ENCODE assay signal across 18 cellular contexts in genomic region chr12:53825246-53826081, GRCh38.
DNase-seq lines count a peak whose midpoint lies in the region; ATAC-seq and TF ChIP-seq lines count a peak whose summit lies in the region.
"Had no signal": no experiment of that assay in that cellular context is flagged by ENCODE, and none has a peak within 500 bp of the region (broad histone marks: within the 10 kb centered on the region; RNA-seq: fewer than 3 reads in every experiment).

No MANE protein-coding gene starts in this region.

- no peak overlapping the region for H3K4me3 ChIP-seq in mucosa of descending colon
- H3K4me3 ChIP-seq in sigmoid colon = no peak overlapping the region
- H3K4me3 ChIP-seq: heart left ventricle, tibial nerve had no signal

- no peaks in the 10 kb centered on the region for H3K9me3 ChIP-seq in mucosa of descending colon
- H3K9me3 ChIP-seq in sigmoid colon = no peaks in the 10 kb centered on the region
- H3K9me3 ChIP-seq: heart left ventricle, tibial nerve had no signal

- WGBS in sigmoid colon, 2 donors = 68 to 80% methylated on average over 8 of the region's 8 CpGs

- no peak overlapping the region for H3K27ac ChIP-seq in sigmoid colon
- H3K27ac ChIP-seq: heart left ventricle, tibial nerve had no signal

- peaks cover 0 to 8% (median 8%) of the 10 kb centered on the region in 3 donors for H3K27me3 ChIP-seq in sigmoid colon
- H3K27me3 ChIP-seq: tibial nerve had no signal

- H3K4me1 ChIP-seq in mucosa of descending colon (ENCODE audit: low read depth) = no peaks in the 10 kb centered on the region
- no peaks in the 10 kb centered on the region for H3K4me1 ChIP-seq in sigmoid colon
- H3K4me1 ChIP-seq: heart left ventricle, tibial nerve had no signal

- TF ChIP-seq EP300 in sigmoid colon (IDR thresholded peaks at IDR 0.05) = no peak

- in situ Hi-C loops in T47D (cut with HindIII; ENCODE audit: low pct_unique_long_range_greater_than_20kb, low sequenced_read_pairs) = no loop called here

- TF ChIP-seq CTCF in mucosa of descending colon (IDR thresholded peaks at IDR 0.05) = no peak
- TF ChIP-seq CTCF in sigmoid colon (IDR thresholded peaks at IDR 0.05) = no peak

- peak; percentile 43 for DNase-seq in Daoy (ENCODE audit: low read depth)
- peak; percentile 98 for DNase-seq in M059J (ENCODE audit: low read depth)
- peak; percentile 52 to 98 for DNase-seq in T47D (ENCODE audit: low read depth in 1 of 2, low spot score in 1 of 2)
- no peak for DNase-seq in mucosa of descending colon
- no peak for DNase-seq in COR-L47 (lab: John Stamatoyannopoulos, UW)
- no peak for DNase-seq in AML-193 (lab: John Stamatoyannopoulos, UW)
- no peak for DNase-seq in left colon
- no peak for DNase-seq in sigmoid colon
- DNase-seq: C1 segment of cervical spinal cord; central memory CD4-positive, alpha-beta T cell; heart left ventricle; Karpas-422; left ventricle myocardium superior; natural killer cell; NCI-H2081 treated with DMSO at 0.1 percent for 48 hours had no signal

- TF ChIP-seq POLR2A in sigmoid colon (IDR thresholded peaks at IDR 0.05) = no peak

- H3K36me3 ChIP-seq in mucosa of descending colon (ENCODE audit: low read depth) = no peaks in the 10 kb centered on the region
- no peaks in the 10 kb centered on the region for H3K36me3 ChIP-seq in sigmoid colon
- H3K36me3 ChIP-seq: heart left ventricle, tibial nerve had no signal

- intact Hi-C loops in mucosa of descending colon (cut with DNase I, micrococcal nuclease) (no loop called here), left colon (cut with DNase I, micrococcal nuclease) (no loop called here), sigmoid colon (cut with DNase I) (no loop called here)

- ATAC-seq in mucosa of descending colon = peak; percentile 42
- no peak for ATAC-seq in left colon
- ATAC-seq: activated naive CD4-positive, alpha-beta T cell treated with anti-CD3 and anti-CD28 coated beads, Interleukin-2, amount 50 U/mL, for 72 hours; heart left ventricle; left ventricle myocardium superior; natural killer cell; SK-N-SH treated with all-trans-retinoic acid at 6 μM for 48 hours had no signal

Comparison
In these comparisons a context has a peak if more than half of its experiments do, and no peak if none do; other contexts are left out.
1. DNase-seq: peak in Daoy (single experiment), M059J (single experiment) and T47D (2 of 2); none in mucosa of descending colon (0 of 3), COR-L47 (single experiment), AML-193 (0 of 2), left colon (0 of 2) and sigmoid colon (single experiment).